12 cellular contexts compared by ENCODE assay signal in the genomic region with DNA sequence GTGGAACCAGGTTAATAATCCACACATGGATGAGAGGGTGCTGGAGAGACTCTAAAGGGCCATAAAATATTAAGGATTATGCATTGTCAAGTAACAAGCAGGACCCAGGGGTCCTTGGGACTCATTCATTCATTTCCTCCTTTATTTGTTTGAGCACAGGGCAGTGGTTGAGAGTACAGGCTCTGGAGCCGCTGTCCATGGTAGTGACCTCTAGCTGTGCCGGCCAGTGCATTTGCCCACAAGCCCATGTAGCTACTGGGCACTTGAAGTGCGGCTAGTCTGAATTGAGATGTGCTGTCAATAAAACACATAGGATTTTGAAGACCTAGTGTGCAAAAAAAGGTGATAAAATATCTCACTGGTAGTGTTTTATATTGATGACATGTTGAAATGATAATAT.
A peak's percentile ranks its signal among the peaks of the same experiment; 100 is the strongest.
DNase-seq lines count a peak whose midpoint lies in the region; ATAC-seq, FAIRE-seq and TF ChIP-seq lines count a peak whose summit lies in the region.
"Had no signal": no experiment of that assay in that cellular context is flagged by ENCODE, and none has a peak within 500 bp of the region (broad histone marks: within the 10 kb centered on the region; RNA-seq: fewer than 3 reads in every experiment).

No MANE protein-coding gene starts in this region.

- no peak overlapping the region for H3K27ac Mint-ChIP-seq in activated T-helper 2 cell treated with anti-CD3 and anti-CD28 coated beads, Interferon-gamma antibody, Interleukin-2, Interleukin-4, amounts not matched to agents 10 μg/mL and 5 μg/mL and 100 μg/mL, durations not matched to agents 14 hours and 24 hours and 36 hours
- H3K27ac Mint-ChIP-seq: activated CD4-positive, alpha-beta T cell treated with anti-CD3 and anti-CD28 coated beads, Interleukin-2, amount 10 ng/mL, durations not matched to agents 24 days and 14 days had no signal

- H3K4me2 ChIP-seq in A549: no peak overlapping the region
- no peak overlapping the region for H3K4me2 ChIP-seq in IMR-90 (ENCODE audit: low read depth, low read length)
- no peak overlapping the region for H3K4me2 ChIP-seq in K562 (ENCODE audit: insufficient read depth, low read length)
- no peak overlapping the region for H3K4me2 ChIP-seq in Karpas-422 (ENCODE audit: low read depth, low read length, poor library complexity, severe bottlenecking)
- H3K4me2 ChIP-seq in OCI-LY7 (ENCODE audit: low read length): no peak overlapping the region

- no peak overlapping the region for H3K4me3 Mint-ChIP-seq in activated T-helper 2 cell treated with anti-CD3 and anti-CD28 coated beads, Interferon-gamma antibody, Interleukin-2, Interleukin-4, amounts not matched to agents 10 μg/mL and 5 μg/mL and 100 μg/mL, durations not matched to agents 14 hours and 24 hours and 36 hours (ENCODE audit: low read depth)
- H3K4me3 Mint-ChIP-seq: activated CD4-positive, alpha-beta T cell treated with anti-CD3 and anti-CD28 coated beads, Interleukin-2, amount 10 ng/mL, durations not matched to agents 24 days and 14 days had no signal

- dilution Hi-C loops in IMR-90 (cut with HindIII; ENCODE audit: low sequenced_read_pairs, unreplicated experiment): no loop called here

- no peak overlapping the region for H4K8ac ChIP-seq in IMR-90 (ENCODE audit: low read depth in 2 of 2, low read length in 2 of 2)

- no peak overlapping the region for H4K91ac ChIP-seq in IMR-90 (ENCODE audit: insufficient read depth, low read depth, low read length)

- no peak overlapping the region for H2BK20ac ChIP-seq in IMR-90 (ENCODE audit: low read depth, low read length)

- H3K79me1 ChIP-seq in IMR-90 (ENCODE audit: low read depth in 1 of 2, low read length in 2 of 2): no peaks in the 10 kb centered on the region

- H3K9ac ChIP-seq in IMR-90 (ENCODE audit: low read depth, low read length) (no peak overlapping the region), K562 (ENCODE audit: insufficient read depth in 1 of 2, low read depth in 2 of 2, low read length in 2 of 2) (peak overlapping the region in 1 of 2 experiments; percentile 6; a peak in 1 of 4 replicates), Karpas-422 (ENCODE audit: low read length) (no peak overlapping the region)

- H3K36me3 ChIP-seq in IMR-90 (ENCODE audit: control insufficient read depth, insufficient read depth, low read length) (no peaks in the 10 kb centered on the region), K562 (ENCODE audit: control insufficient read depth, insufficient read depth, low read length) (no peaks in the 10 kb centered on the region), Karpas-422 (ENCODE audit: insufficient read depth, low read length) (no peaks in the 10 kb centered on the region), OCI-LY7 (ENCODE audit: insufficient read depth, low read length) (no peaks in the 10 kb centered on the region)

- no peak for TF ChIP-seq CTCF in A549 (IDR thresholded peaks at IDR 0.05)
- no peak for TF ChIP-seq CTCF in IMR-90 (conservative IDR thresholded peaks at IDR 0.05; ENCODE audit: low read depth, low read length)
- TF ChIP-seq CTCF in K562 (IDR thresholded peaks at IDR 0.05 in 2 of 3, conservative IDR thresholded peaks at IDR 0.05 in 1 of 3; ENCODE audit: insufficient read depth in 2 of 3, low read depth in 1 of 3, low read length in 3 of 3): no peak
- TF ChIP-seq CTCF in OCI-LY7 (conservative IDR thresholded peaks at IDR 0.05; ENCODE audit: low read length): no peak

- TF ChIP-seq RAD21 in A549 (conservative IDR thresholded peaks at IDR 0.05 in 1 of 2, IDR thresholded peaks at IDR 0.05 in 1 of 2) (no peak), IMR-90 (IDR thresholded peaks at IDR 0.05; ENCODE audit: low read length) (no peak), K562 (CRISPR knock-in tag; conservative IDR thresholded peaks at IDR 0.05 in 1 of 2, IDR thresholded peaks at IDR 0.05 in 1 of 2) (no peak)

- no peak overlapping the region for H2AK5ac ChIP-seq in IMR-90 (ENCODE audit: low read depth, low read length)

- no peak overlapping the region for H2BK15ac ChIP-seq in IMR-90 (ENCODE audit: low read depth, low read length)

- H3K4me3 ChIP-seq in A549 (no peak overlapping the region), IMR-90 (ENCODE audit: insufficient read depth, low read depth, low read length) (no peak overlapping the region), K562 (no peak overlapping the region), Karpas-422 (ENCODE audit: low read length) (no peak overlapping the region), OCI-LY7 (ENCODE audit: low read depth, low read length, poor library complexity, severe bottlenecking) (no peak overlapping the region)

- ATAC-seq in A549: 0 out of 6 replicates have a peak, but pooled peaks of 1 of the 2 experiments have one; percentile 47
- peak; percentile 94 for ATAC-seq in IMR-90 (ENCODE audit: low read depth)
- peak; percentile 78 for ATAC-seq in K562
- no peak for ATAC-seq in HG02970 (IDR thresholded peaks at IDR 0.05; ENCODE audit: low FRiP score, unreplicated experiment)

- no peaks in the 10 kb centered on the region for H4K20me1 ChIP-seq in IMR-90 (ENCODE audit: insufficient read depth, low read length)
- no peaks in the 10 kb centered on the region for H4K20me1 ChIP-seq in K562 (replicated peaks; ENCODE audit: control insufficient read depth, insufficient read depth, low read length)
- H4K20me1 ChIP-seq in Karpas-422 (ENCODE audit: insufficient read depth, low read depth, low read length): no peaks in the 10 kb centered on the region
- H4K20me1 ChIP-seq in OCI-LY7 (ENCODE audit: insufficient read depth, low read length): no peaks in the 10 kb centered on the region

- FAIRE-seq in A549 (lab: Jason Lieb, UNC) (no peak), K562 (lab: Jason Lieb, UNC) (no peak)

- H3K27ac ChIP-seq in A549 (no peak overlapping the region), IMR-90 (ENCODE audit: insufficient read depth, low read length) (no peak overlapping the region), K562 (ENCODE audit: extremely low read depth, low read depth, low read length) (no peak overlapping the region), Karpas-422 (ENCODE audit: low read length) (no peak overlapping the region), OCI-LY7 (ENCODE audit: low read depth, low read length, poor library complexity, severe bottlenecking) (no peak overlapping the region)

- H3K18ac ChIP-seq in IMR-90 (ENCODE audit: low read depth, low read length): no peak overlapping the region

- CTCF ChIA-PET in A549 (lab: Yijun Ruan, JAX): interaction anchor here (0.8 to 8.7 kb wide), 7 partner anchors 8 to 67 kb away, joined by 3 to 57 read pairs (median 3); no protein-coding TSS in a partner anchor
- CTCF ChIA-PET in IMR-90 (lab: Yijun Ruan, JAX): interaction anchor here (0.5 kb wide), 1 partner anchor 12 kb away, joined by 3 read pairs; no protein-coding TSS in a partner anchor
- CTCF ChIA-PET in K562 (lab: Yijun Ruan, JAX; ENCODE audit: low intra/inter-chr PET ratio): no interaction called here
- CTCF ChIA-PET in OCI-LY7 (lab: Charles Lee; ENCODE audit: unreplicated experiment): no interaction called here

- no peak for TF ChIP-seq POLR2A in A549 (IDR thresholded peaks at IDR 0.05; ENCODE audit: low read length)
- no peak for TF ChIP-seq POLR2A in IMR-90 (IDR thresholded peaks at IDR 0.05; ENCODE audit: low read depth, low read length)
- TF ChIP-seq POLR2A in K562 (conservative IDR thresholded peaks at IDR 0.05): no peak

- no peak overlapping the region for H3K23ac ChIP-seq in IMR-90 (ENCODE audit: low read depth, low read length)

- H2BK120ac ChIP-seq in IMR-90 (ENCODE audit: low read depth, low read length): no peak overlapping the region

- H3K27me3 Mint-ChIP-seq in activated T-helper 2 cell treated with anti-CD3 and anti-CD28 coated beads, Interferon-gamma antibody, Interleukin-2, Interleukin-4, amounts not matched to agents 10 μg/mL and 5 μg/mL and 100 μg/mL, durations not matched to agents 14 hours and 24 hours and 36 hours (ENCODE audit: low read depth): no peaks in the 10 kb centered on the region
- H3K27me3 Mint-ChIP-seq: activated CD4-positive, alpha-beta T cell treated with anti-CD3 and anti-CD28 coated beads, Interleukin-2, amount 10 ng/mL, durations not matched to agents 24 days and 14 days had no signal

- no peak overlapping the region for H3K14ac ChIP-seq in IMR-90 (replicated peaks; ENCODE audit: low read depth, low read length)

- WGBS in A549 (ENCODE audit: missing lambda C conversion rate): 47% methylated on average over 3 of the region's 3 CpGs
- 68% methylated on average over 2 of the region's 3 CpGs; no CpG with 5 or more reads in 1 of the 2 experiments for WGBS in IMR-90 (ENCODE audit: extremely low coverage in 2 of 2, insufficient read length in 1 of 2), 2 experiments
- 45% methylated on average over 3 of the region's 3 CpGs for WGBS in K562 (ENCODE audit: insufficient coverage, low coverage, missing lambda C conversion rate)

- DNase-seq in A549 (ENCODE audit: low read depth in 1 of 2, low spot score in 1 of 2) (peak in 1 of 2 experiments; percentile 26), IMR-90 (peak; percentile 49), K562 (ENCODE audit: extremely low read depth in 1 of 4, low spot score in 3 of 4) (peak; percentile 51 to 76 (median 66)), kidney glomerular epithelial cell (lab: John Stamatoyannopoulos, UW) (peak; percentile 5), Karpas-422 (no peak), OCI-LY7 (ENCODE audit: low spot score) (no peak)
- no peak for DNase-seq in activated T-helper 2 cell treated with anti-CD3 and anti-CD28 coated beads, Interferon-gamma antibody, Interleukin-2, Interleukin-4, amounts not matched to agents 10 μg/mL and 5 μg/mL and 100 μg/mL, durations not matched to agents 14 hours and 24 hours and 36 hours (ENCODE audit: low spot score)
- DNase-seq: activated CD4-positive, alpha-beta T cell treated with anti-CD3 and anti-CD28 coated beads, Interleukin-2, amount 10 ng/mL, durations not matched to agents 24 days and 14 days; glutamatergic neuron; NCI-H1436; SHP77 had no signal

- H2AFZ ChIP-seq in IMR-90 (replicated peaks; ENCODE audit: low read length, poor library complexity) (no peak overlapping the region), K562 (ENCODE audit: low read depth, low read length) (no peak overlapping the region), Karpas-422 (ENCODE audit: low read length) (no peak overlapping the region), OCI-LY7 (ENCODE audit: low read length) (no peak overlapping the region)

- TF ChIP-seq EP300 in A549 (IDR thresholded peaks at IDR 0.05) (no peak), K562 (IDR thresholded peaks at IDR 0.05; ENCODE audit: low read length) (no peak)

- POLR2A ChIA-PET in A549 (lab: Yijun Ruan, JAX): no interaction called here
- POLR2A ChIA-PET in IMR-90 (lab: Charles Lee; ENCODE audit: unreplicated experiment): no interaction called here
- POLR2A ChIA-PET in K562 (lab: Yijun Ruan, JAX): interaction anchor here (0.6 to 1.4 kb wide), 5 partner anchors 9 to 183 kb away, joined by 3 to 4 read pairs (median 3); no protein-coding TSS in a partner anchor
- POLR2A ChIA-PET in OCI-LY7 (lab: Charles Lee): no interaction called here

- H3K9me3 Mint-ChIP-seq in activated T-helper 2 cell treated with anti-CD3 and anti-CD28 coated beads, Interferon-gamma antibody, Interleukin-2, Interleukin-4, amounts not matched to agents 10 μg/mL and 5 μg/mL and 100 μg/mL, durations not matched to agents 14 hours and 24 hours and 36 hours: no peaks in the 10 kb centered on the region
- H3K9me3 Mint-ChIP-seq: activated CD4-positive, alpha-beta T cell treated with anti-CD3 and anti-CD28 coated beads, Interleukin-2, amount 10 ng/mL, durations not matched to agents 24 days and 14 days had no signal

- H3K4me1 ChIP-seq in A549 (no peaks in the 10 kb centered on the region), IMR-90 (ENCODE audit: control insufficient read depth, insufficient read depth, low read length) (no peaks in the 10 kb centered on the region), K562 (replicated peaks in 1 of 2; ENCODE audit: control insufficient read depth in 2 of 2, insufficient read depth in 2 of 2, low read length in 2 of 2) (peaks cover 11 to 28% of the 10 kb centered on the region in 2 experiments; a peak in 4 of 5 replicates), Karpas-422 (ENCODE audit: low read length) (peaks cover 8% of the 10 kb centered on the region; the same call in 1 of the 2 replicates), OCI-LY7 (ENCODE audit: insufficient read depth, low read length, poor library complexity, severe bottlenecking) (no peaks in the 10 kb centered on the region)

- intact Hi-C loops in IMR-90 (cut with micrococcal nuclease): no loop called here
- intact Hi-C loops in K562 (cut with micrococcal nuclease): no loop called here
- intact Hi-C loops in OCI-LY7 (cut with micrococcal nuclease; ENCODE audit: unreplicated experiment): no loop called here
- intact Hi-C loops in activated T-helper 2 cell treated with anti-CD3 and anti-CD28 coated beads, Interferon-gamma antibody, Interleukin-2, Interleukin-4, amounts not matched to agents 10 μg/mL and 5 μg/mL and 100 μg/mL, durations not matched to agents 14 hours and 24 hours and 36 hours (cut with micrococcal nuclease): no loop called here

- H3K79me2 ChIP-seq in K562 (ENCODE audit: control insufficient read depth, insufficient read depth, low read length): no peaks in the 10 kb centered on the region
- H3K79me2 ChIP-seq in Karpas-422 (ENCODE audit: low read length): no peaks in the 10 kb centered on the region
- no peaks in the 10 kb centered on the region for H3K79me2 ChIP-seq in OCI-LY7 (ENCODE audit: insufficient read depth, low read depth, low read length)

- no peak overlapping the region for H4K5ac ChIP-seq in IMR-90 (ENCODE audit: low read depth, low read length)

- no peak overlapping the region for H2BK5ac ChIP-seq in IMR-90 (ENCODE audit: low read depth, low read length, poor library complexity, severe bottlenecking)

- H3K36me3 Mint-ChIP-seq in activated T-helper 2 cell treated with anti-CD3 and anti-CD28 coated beads, Interferon-gamma antibody, Interleukin-2, Interleukin-4, amounts not matched to agents 10 μg/mL and 5 μg/mL and 100 μg/mL, durations not matched to agents 14 hours and 24 hours and 36 hours (ENCODE audit: low read depth): no peaks in the 10 kb centered on the region

- H3K27me3 ChIP-seq in IMR-90 (ENCODE audit: control insufficient read depth, insufficient read depth, low read length) (peaks cover 22% of the 10 kb centered on the region), K562 (ENCODE audit: control insufficient read depth in 2 of 2, insufficient read depth in 2 of 2, low read length in 2 of 2) (peaks cover 0 to 4% of the 10 kb centered on the region in 2 experiments; a peak in 1 of 5 replicates), Karpas-422 (ENCODE audit: low read length) (no peaks in the 10 kb centered on the region)

- no peak overlapping the region for H2AK9ac ChIP-seq in IMR-90 (replicated peaks; ENCODE audit: low read depth, low read length, poor library complexity)

- no peaks in the 10 kb centered on the region for H3K4me1 Mint-ChIP-seq in activated T-helper 2 cell treated with anti-CD3 and anti-CD28 coated beads, Interferon-gamma antibody, Interleukin-2, Interleukin-4, amounts not matched to agents 10 μg/mL and 5 μg/mL and 100 μg/mL, durations not matched to agents 14 hours and 24 hours and 36 hours (ENCODE audit: low read depth)
- H3K4me1 Mint-ChIP-seq: activated CD4-positive, alpha-beta T cell treated with anti-CD3 and anti-CD28 coated beads, Interleukin-2, amount 10 ng/mL, durations not matched to agents 24 days and 14 days had no signal

- H3K4ac ChIP-seq in IMR-90 (ENCODE audit: low read depth, low read length): no peak overlapping the region

- no peaks in the 10 kb centered on the region for H3K9me2 ChIP-seq in Karpas-422 (replicated peaks; ENCODE audit: insufficient read depth, low read length)
- H3K9me2 ChIP-seq in OCI-LY7 (ENCODE audit: insufficient read depth, low read length): no peaks in the 10 kb centered on the region

- in situ Hi-C loops in IMR-90 (cut with MboI; ENCODE audit: low sequenced_read_pairs) (no loop called here), K562 (cut with MboI) (no loop called here)

- no peaks in the 10 kb centered on the region for H3K9me3 ChIP-seq in A549
- H3K9me3 ChIP-seq in IMR-90 (ENCODE audit: control insufficient read depth, insufficient read depth, low read length): no peaks in the 10 kb centered on the region
- no peaks in the 10 kb centered on the region for H3K9me3 ChIP-seq in K562 (replicated peaks; ENCODE audit: control insufficient read depth, insufficient read depth, low read depth, low read length)
- H3K9me3 ChIP-seq in Karpas-422 (ENCODE audit: low read length): no peaks in the 10 kb centered on the region
- no peaks in the 10 kb centered on the region for H3K9me3 ChIP-seq in OCI-LY7 (ENCODE audit: low read length)

- H3K9me1 ChIP-seq in IMR-90 (ENCODE audit: insufficient read depth, low read length) (no peaks in the 10 kb centered on the region), K562 (ENCODE audit: control insufficient read depth, insufficient read depth, low read length) (no peaks in the 10 kb centered on the region)

- no TSS peak for BruUV-seq in IMR-90 (replicated peaks; lab: Mats Ljungman, UMichigan)
- BruUV-seq in K562 (replicated peaks; lab: Mats Ljungman, UMichigan): no TSS peak
- BruUV-seq in OCI-LY7 (replicated peaks; lab: Mats Ljungman, UMichigan): no TSS peak

- no peak overlapping the region for H3K56ac ChIP-seq in IMR-90 (ENCODE audit: extremely low read depth, insufficient read depth, low read length)

Comparison
In these comparisons a context has a peak if more than half of its experiments do, and no peak if none do; other contexts are left out.
1. DNase-seq: peak in IMR-90 (single experiment), K562 (4 of 4) and kidney glomerular epithelial cell (single experiment); none in Karpas-422 (single experiment), OCI-LY7 (single experiment) and activated T-helper 2 cell treated with anti-CD3 and anti-CD28 coated beads, Interferon-gamma antibody, Interleukin-2, Interleukin-4, amounts not matched to agents 10 μg/mL and 5 μg/mL and 100 μg/mL, durations not matched to agents 14 hours and 24 hours and 36 hours (single experiment).
2. CTCF ChIA-PET loops: an anchor here in A549 (0.8 to 8.7 kb wide) and IMR-90 (0.5 kb wide); none called in K562 and OCI-LY7.
3. Of the 35 proteins assayed by ChIP-seq in both K562 and A549: peak only in K562: HMGXB4; only in A549: none; in both: EHMT2 and REST; in neither: 30; mixed calls (peak in some experiments, not most) for 2.